In genomic region chr7:6258440-6259182, GRCh38 we compare ENCODE assay signal across 8 cellular contexts. TPM values are rescaled to one million over a fixed set of nuclear protein-coding genes. Genes with fewer than 3 reads are reported as not detected.
DNase-seq lines count a peak whose midpoint lies in the region; TF ChIP-seq lines count a peak whose summit lies in the region.

No MANE protein-coding gene starts in this region.

- H4K20me1 ChIP-seq in BLaER1 treated with 17β-estradiol and CSF1 and Interleukin-3, amounts not matched to agents 10 nM and 100 nM, result peaks cover 0 to 75% (median 20%) of the 10 kb centered on the region in 11 experiments; a peak in 13 of 22 replicates

- peaks cover 45 to 86% (median 73%) of the 10 kb centered on the region in 10 experiments for H3K4me1 ChIP-seq in BLaER1 treated with 17β-estradiol and CSF1 and Interleukin-3, amounts not matched to agents 10 nM and 100 nM
- H3K4me1 ChIP-seq in parathyroid adenoma, result no peaks in the 10 kb centered on the region

- H3K9me3 Mint-ChIP-seq in endothelial cell (ENCODE audit: unreplicated experiment), result no peaks in the 10 kb centered on the region
- no peaks in the 10 kb centered on the region for H3K9me3 Mint-ChIP-seq in glutamatergic neuron (ENCODE audit: unreplicated experiment)

- H3K4me2 ChIP-seq in BLaER1 treated with 17β-estradiol and CSF1 and Interleukin-3, amounts not matched to agents 10 nM and 100 nM, result peak overlapping the region; percentile 74 to 90 (median 83)
- no peak overlapping the region for H3K4me2 ChIP-seq in parathyroid adenoma (ENCODE audit: low read length)

- H2AFZ ChIP-seq in parathyroid adenoma, result no peak overlapping the region

- no peaks in the 10 kb centered on the region for H3K9me3 ChIP-seq in BLaER1 treated with 17β-estradiol and CSF1 and Interleukin-3, amounts not matched to agents 10 nM and 100 nM (replicated peaks in 1 of 11)
- no peaks in the 10 kb centered on the region for H3K9me3 ChIP-seq in parathyroid adenoma (ENCODE audit: control insufficient read depth, low read length)

- H3K9ac ChIP-seq in BLaER1 treated with 17β-estradiol and CSF1 and Interleukin-3, amounts not matched to agents 10 nM and 100 nM, result peak overlapping the region in 7 of 11 experiments; percentile 8 to 63 (median 35); a peak in 10 of 22 replicates
- no peak overlapping the region for H3K9ac ChIP-seq in parathyroid adenoma

- H3K27ac Mint-ChIP-seq in endothelial cell (ENCODE audit: unreplicated experiment), result peak overlapping the region; percentile 40
- no peak overlapping the region for H3K27ac Mint-ChIP-seq in glutamatergic neuron (ENCODE audit: unreplicated experiment)

- no peaks in the 10 kb centered on the region for H3K27me3 ChIP-seq in BLaER1 treated with 17β-estradiol and CSF1 and Interleukin-3, amounts not matched to agents 10 nM and 100 nM
- H3K27me3 ChIP-seq in parathyroid adenoma (ENCODE audit: control insufficient read depth, insufficient read depth, low read length), result no peaks in the 10 kb centered on the region
- H3K27me3 ChIP-seq in dorsolateral prefrontal cortex, result no peaks in the 10 kb centered on the region

- H3K4me3 Mint-ChIP-seq in endothelial cell (ENCODE audit: unreplicated experiment), result no peak overlapping the region
- no peak overlapping the region for H3K4me3 Mint-ChIP-seq in glutamatergic neuron (ENCODE audit: unreplicated experiment)

- peak overlapping the region; percentile 7 to 75 (median 59); a peak in 21 of 22 replicates for H3K27ac ChIP-seq in BLaER1 treated with 17β-estradiol and CSF1 and Interleukin-3, amounts not matched to agents 10 nM and 100 nM
- H3K27ac ChIP-seq in parathyroid adenoma, result peak overlapping the region; percentile 37
- H3K27ac ChIP-seq in dorsolateral prefrontal cortex, result peak overlapping the region in 11 of 59 donors; percentile 4 to 74 (median 27)

- H3K36me3 Mint-ChIP-seq in endothelial cell (ENCODE audit: low read depth, unreplicated experiment) (no peaks in the 10 kb centered on the region), glutamatergic neuron (ENCODE audit: unreplicated experiment) (no peaks in the 10 kb centered on the region)

- peak overlapping the region in 3 of 10 experiments; percentile 28 to 32 (median 32); a peak in 4 of 20 replicates for H3K4me3 ChIP-seq in BLaER1 treated with 17β-estradiol and CSF1 and Interleukin-3, amounts not matched to agents 10 nM and 100 nM
- no peak overlapping the region for H3K4me3 ChIP-seq in parathyroid adenoma (ENCODE audit: low read depth, low read length)
- no peak overlapping the region for H3K4me3 ChIP-seq in dorsolateral prefrontal cortex

- H3K4me1 Mint-ChIP-seq in endothelial cell (ENCODE audit: unreplicated experiment) (peaks cover 41% of the 10 kb centered on the region), glutamatergic neuron (ENCODE audit: low read depth, unreplicated experiment) (peaks cover 15% of the 10 kb centered on the region)

- peaks cover 0 to 4% (median 0%) of the 10 kb centered on the region in 11 experiments; a peak in 1 of 22 replicates for H3K36me3 ChIP-seq in BLaER1 treated with 17β-estradiol and CSF1 and Interleukin-3, amounts not matched to agents 10 nM and 100 nM
- H3K36me3 ChIP-seq in parathyroid adenoma (ENCODE audit: control insufficient read depth, insufficient read depth, low read length), result no peaks in the 10 kb centered on the region

- TF ChIP-seq CTCF in endothelial cell (IDR thresholded peaks at IDR 0.05; ENCODE audit: unreplicated experiment), result no peak
- TF ChIP-seq CTCF in parathyroid adenoma (IDR thresholded peaks at IDR 0.05), result no peak
- TF ChIP-seq CTCF in glutamatergic neuron (IDR thresholded peaks at IDR 0.05; ENCODE audit: partially characterized antibody, unreplicated experiment), result no peak
- no peak for TF ChIP-seq CTCF in dorsolateral prefrontal cortex (IDR thresholded peaks at IDR 0.05 in 54 of 56, conservative IDR thresholded peaks at IDR 0.05 in 2 of 56; ENCODE audit: low read depth in 1 of 56, partially characterized antibody in 56 of 56)

- DNase-seq in LHCN-M2 (ENCODE audit: low read depth) (peak; percentile 89), endothelial cell (ENCODE audit: low spot score) (no peak), glutamatergic neuron (no peak), cerebellum (ENCODE audit: low spot score) (no peak), dorsolateral prefrontal cortex (no peak)
- DNase-seq in activated CD4-positive, alpha-beta T cell treated with anti-CD3 and anti-CD28 coated beads, Interleukin-2, amount 50 U/mL, for 1 hour, result no peak

- peaks cover 10% of the 10 kb centered on the region for H3K79me2 ChIP-seq in parathyroid adenoma

- peaks cover 2% of the 10 kb centered on the region for H3K27me3 Mint-ChIP-seq in endothelial cell (ENCODE audit: unreplicated experiment)
- no peaks in the 10 kb centered on the region for H3K27me3 Mint-ChIP-seq in glutamatergic neuron (ENCODE audit: unreplicated experiment)

- intact Hi-C loops in dorsolateral prefrontal cortex (cut with DNase I), result no loop called here

RNA-seq across cellular contexts. Expression of gene CYTH3, which starts 13.8 kb away (rescaled TPM):
- 23.9 and 32.7 TPM in 2 replicates for total RNA-seq in LHCN-M2 (2014; rRNA removed)
- polyA plus RNA-seq in LHCN-M2 (2012), result 39.0 TPM
- 24.3 TPM for total RNA-seq in endothelial cell (ENCODE audit: unreplicated experiment)
- 20.1 TPM for total RNA-seq in glutamatergic neuron (ENCODE audit: unreplicated experiment)
- total RNA-seq in cerebellum, result 30.1 TPM
- 10 to 100 TPM; 18.6 to 63.4 (median 41.6) TPM for total RNA-seq in dorsolateral prefrontal cortex
